8 cellular contexts compared by ENCODE assay signal in the genomic region with DNA sequence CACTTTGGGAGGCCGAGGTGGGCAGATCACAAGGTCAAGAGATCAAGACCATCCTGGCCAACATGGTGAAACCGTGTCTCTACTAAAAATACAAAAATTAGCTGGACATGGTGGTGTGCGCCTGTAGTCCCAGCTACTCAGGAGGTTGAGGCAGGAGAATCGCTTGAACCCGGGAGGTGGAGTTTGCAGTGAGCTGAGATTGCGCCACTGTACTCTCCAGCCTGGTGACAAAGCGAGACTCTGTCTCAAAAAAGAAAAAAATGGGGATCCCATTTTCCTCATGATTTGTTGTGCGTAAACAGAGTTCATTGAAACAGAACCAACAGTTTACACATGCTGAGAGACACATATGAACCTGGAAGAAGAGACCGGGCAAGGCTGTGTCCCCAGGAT. TPM values are rescaled to one million over a fixed set of nuclear protein-coding genes. Genes with fewer than 3 reads are reported as not detected.
A peak's percentile ranks its signal among the peaks of the same experiment; 100 is the strongest.
DNase-seq lines count a peak whose midpoint lies in the region; ATAC-seq and TF ChIP-seq lines count a peak whose summit lies in the region.
"Not testable (repeated sequence)": the region's sequence is repeated elsewhere in the genome, so short reads cannot be mapped to it uniquely, and the experiment has no call there.

No MANE protein-coding gene starts in this region.

- not testable (repeated sequence) for ATAC-seq in naive thymus-derived CD4-positive, alpha-beta T cell

- not testable (repeated sequence) for H3K27me3 ChIP-seq in right atrium auricular region; naive thymus-derived CD4-positive, alpha-beta T cell (ENCODE audit: control insufficient read depth in 2 of 2, insufficient read depth in 2 of 2, low read length in 2 of 2)

- not testable (repeated sequence) for H3K27me3 Mint-ChIP-seq in activated naive CD8-positive, alpha-beta T cell; naive thymus-derived CD4-positive, alpha-beta T cell

- H3K36me3 Mint-ChIP-seq in activated naive CD8-positive, alpha-beta T cell: not testable (repeated sequence)
- peaks cover 0 to 13% (median 4%) of the 10 kb centered on the region in 5 donors for H3K36me3 Mint-ChIP-seq in naive thymus-derived CD4-positive, alpha-beta T cell

- WGBS in urinary bladder: 93% methylated on average over 9 of the region's 9 CpGs

- peak overlapping the region; percentile 99 for H3K27ac ChIP-seq in RWPE1
- peak overlapping the region; percentile 86 to 96 for H3K27ac ChIP-seq in coronary artery
- peak overlapping the region; percentile 79 to 90 for H3K27ac ChIP-seq in right atrium auricular region
- H3K27ac ChIP-seq in naive thymus-derived CD4-positive, alpha-beta T cell (ENCODE audit: low read depth, low read length): not testable (repeated sequence)
- peak overlapping the region in 17 of 21 experiments; percentile 23 to 86 (median 73) for H3K27ac ChIP-seq in skin epidermis
- H3K27ac ChIP-seq in urinary bladder (ENCODE audit: low read depth): peak overlapping the region; percentile 13

- peaks cover 0 to 99% of the 10 kb centered on the region in 2 donors for H3K4me1 ChIP-seq in right atrium auricular region
- peaks cover 19 to 42% of the 10 kb centered on the region in 2 donors for H3K4me1 ChIP-seq in naive thymus-derived CD4-positive, alpha-beta T cell (ENCODE audit: control insufficient read depth in 2 of 2, insufficient read depth in 2 of 2, low read length in 2 of 2)
- not testable (repeated sequence) for H3K4me1 ChIP-seq in urinary bladder (ENCODE audit: insufficient read depth)

- not testable (repeated sequence) for H3K9me3 Mint-ChIP-seq in activated naive CD8-positive, alpha-beta T cell (ENCODE audit: low read depth); naive thymus-derived CD4-positive, alpha-beta T cell

- not testable (repeated sequence) for H3K36me3 ChIP-seq in right atrium auricular region; naive thymus-derived CD4-positive, alpha-beta T cell (ENCODE audit: control insufficient read depth in 2 of 3, insufficient read depth in 3 of 3, low read length in 3 of 3); urinary bladder (ENCODE audit: insufficient read depth)

- not testable (repeated sequence) for TF ChIP-seq CTCF in RWPE1 (conservative IDR thresholded peaks at IDR 0.05; ENCODE audit: low read depth); coronary artery (IDR thresholded peaks at IDR 0.05); right atrium auricular region (IDR thresholded peaks at IDR 0.05)

- H3K4me3 ChIP-seq in coronary artery: peak overlapping the region; percentile 56
- H3K4me3 ChIP-seq in right atrium auricular region; naive thymus-derived CD4-positive, alpha-beta T cell (ENCODE audit: low read length); skin epidermis; urinary bladder (ENCODE audit: low read depth, low read length): not testable (repeated sequence)

- H3K9me3 ChIP-seq in right atrium auricular region; naive thymus-derived CD4-positive, alpha-beta T cell (ENCODE audit: control insufficient read depth in 2 of 3, low read length in 3 of 3): not testable (repeated sequence)

- POLR2A ChIA-PET in RWPE1 (lab: Yijun Ruan, JAX; ENCODE audit: low non-redundant PET): interaction anchor here (0.9 to 1.2 kb wide), 2 partner anchors 15 kb away, joined by 3 to 4 read pairs; no protein-coding TSS in a partner anchor
- POLR2A ChIA-PET in naive thymus-derived CD4-positive, alpha-beta T cell (lab: Charles Lee): interaction anchor here (0.9 to 5.8 kb wide), 4 partner anchors 10 to 15 kb away, joined by 5 to 34 read pairs (median 8); no protein-coding TSS in a partner anchor

- H3K4me3 Mint-ChIP-seq in activated naive CD8-positive, alpha-beta T cell: not testable (repeated sequence)
- peak overlapping the region in 7 of 10 donors; percentile 23 to 83 (median 74) for H3K4me3 Mint-ChIP-seq in naive thymus-derived CD4-positive, alpha-beta T cell

- peak; percentile 27 for DNase-seq in CD1c-positive myeloid dendritic cell (ENCODE audit: extremely low spot score)
- DNase-seq in RWPE1 (ENCODE audit: low spot score); coronary artery (ENCODE audit: low spot score); right atrium auricular region (ENCODE audit: low spot score); naive thymus-derived CD4-positive, alpha-beta T cell: not testable (repeated sequence)

- peak overlapping the region; percentile 87 for H3K27ac Mint-ChIP-seq in activated naive CD8-positive, alpha-beta T cell
- H3K27ac Mint-ChIP-seq in naive thymus-derived CD4-positive, alpha-beta T cell: peak overlapping the region in 4 of 9 donors; percentile 12 to 89 (median 62)

- peaks cover 64% of the 10 kb centered on the region for H3K4me1 Mint-ChIP-seq in activated naive CD8-positive, alpha-beta T cell (ENCODE audit: low read depth)
- peaks cover 57 to 92% (median 72%) of the 10 kb centered on the region in 7 donors for H3K4me1 Mint-ChIP-seq in naive thymus-derived CD4-positive, alpha-beta T cell

- CTCF ChIA-PET in RWPE1 (lab: Yijun Ruan, JAX): interaction anchor here (0.5 to 1.5 kb wide), 8 partner anchors 10 to 107 kb away, joined by 3 to 9 read pairs (median 4); no protein-coding TSS in a partner anchor
- CTCF ChIA-PET in naive thymus-derived CD4-positive, alpha-beta T cell (lab: Charles Lee): not testable (repeated sequence)

- intact Hi-C loops in naive thymus-derived CD4-positive, alpha-beta T cell (cut with micrococcal nuclease): loop anchor here (2.0 kb wide), 2 partner anchors 15 kb away; no protein-coding TSS in a partner anchor

RNA-seq across cellular contexts. Expression of a gene that starts 55.6 kb away (rescaled TPM):
- total RNA-seq in right atrium auricular region: 100 to 1,000 TPM; 186 to 228 TPM
- total RNA-seq in naive thymus-derived CD4-positive, alpha-beta T cell: 100 to 1,000 TPM in 1 of 5 experiments, 10 to 100 TPM in 4; 60.1 to 144 (median 66.3) TPM
- 100 to 1,000 TPM in 1 of 2 donors, 10 to 100 TPM in 1; 95.5 to 138 TPM for polyA plus RNA-seq in naive thymus-derived CD4-positive, alpha-beta T cell
- 37.5 TPM for total RNA-seq in urinary bladder
- polyA plus RNA-seq in urinary bladder: 130 TPM
